8 cellular contexts compared by ENCODE assay signal in the genomic region with DNA sequence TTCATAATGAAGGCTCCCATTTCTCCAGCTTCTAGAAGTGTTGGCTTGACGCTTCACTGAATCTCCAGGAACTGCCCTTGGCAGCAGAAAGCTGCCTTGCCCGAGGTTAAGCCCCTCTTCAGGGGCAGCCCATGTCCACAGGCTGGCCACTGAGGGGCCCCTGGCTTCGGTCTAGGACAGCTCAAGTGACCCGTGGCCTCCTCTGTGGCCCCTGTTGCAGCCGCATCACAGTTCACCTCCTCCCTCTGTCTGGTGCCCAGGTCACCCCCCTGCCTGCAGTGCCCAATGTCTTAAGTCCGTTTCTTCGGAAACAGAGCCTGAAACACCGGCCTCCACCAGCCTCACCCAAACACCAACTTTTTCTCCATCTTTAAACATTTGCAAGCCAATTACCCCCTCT.
"Had no signal": no experiment of that assay in that cellular context is flagged by ENCODE, and none has a peak within 500 bp of the region (broad histone marks: within the 10 kb centered on the region; RNA-seq: fewer than 3 reads in every experiment).

No MANE protein-coding gene starts in this region.

- FAIRE-seq: HepG2 had no signal

- H3K4me3 Mint-ChIP-seq: GM23338, HFFc6, IgD-negative memory B cell had no signal

- ATAC-seq: GM23338, HepG2 had no signal

- H3K4me2 ChIP-seq: GM23338 had no signal

- H3K4me1 Mint-ChIP-seq: GM23338, IgD-negative memory B cell had no signal

- H3K27ac Mint-ChIP-seq: GM23338, HFFc6, IgD-negative memory B cell had no signal

- H3K27me3 Mint-ChIP-seq: IgD-negative memory B cell had no signal

- H3K27ac ChIP-seq: HL-60 had no signal

- DNase-seq: H7, HCEC 1CT, HFFc6, KBM-7 had no signal

- H2AFZ ChIP-seq: GM23338 had no signal

- H3K4me3 ChIP-seq: GM23338 had no signal

- H3K36me3 Mint-ChIP-seq: IgD-negative memory B cell had no signal
